8 cellular contexts compared by ENCODE assay signal in genomic region chr7:36291387-36292316, GRCh38.
A peak's percentile ranks its signal among the peaks of the same experiment; 100 is the strongest.
DNase-seq lines count a peak whose midpoint lies in the region; ATAC-seq, FAIRE-seq and TF ChIP-seq lines count a peak whose summit lies in the region.

No MANE protein-coding gene starts in this region.

- peak; percentile 88 to 96 (median 95) for TF ChIP-seq CTCF in H1 (IDR thresholded peaks at IDR 0.05; ENCODE audit: control extremely low read depth in 1 of 3, insufficient read depth in 1 of 3, low read depth in 1 of 3, low read length in 3 of 3)
- peak; percentile 97 for TF ChIP-seq CTCF in mesothelial cell of epicardium (IDR thresholded peaks at IDR 0.05; ENCODE audit: unreplicated experiment)

- H4K8ac ChIP-seq in H1 (ENCODE audit: extremely low read depth, insufficient read depth, low read length): no peak overlapping the region

- peak overlapping the region; percentile 78 for H4K91ac ChIP-seq in H1 (replicated peaks; ENCODE audit: insufficient read length, low read length)

- peak; percentile 47 for ATAC-seq in HG03571 (IDR thresholded peaks at IDR 0.05; ENCODE audit: unreplicated experiment)
- no peak for ATAC-seq in HG03520 (IDR thresholded peaks at IDR 0.05; ENCODE audit: unreplicated experiment)

- no peak overlapping the region for H3K56ac ChIP-seq in H1 (replicated peaks; ENCODE audit: insufficient read length, low read depth, low read length)

- H3K23ac ChIP-seq in H1 (ENCODE audit: insufficient read length): no peak overlapping the region

- peak overlapping the region; percentile 93 for H3K27ac Mint-ChIP-seq in mesothelial cell of epicardium

- H2AFZ ChIP-seq in H1 (ENCODE audit: low read length): no peak overlapping the region

- H3K4me1 Mint-ChIP-seq in mesothelial cell of epicardium: peaks cover 17% of the 10 kb centered on the region

- no peaks in the 10 kb centered on the region for H4K20me1 ChIP-seq in H1 (replicated peaks in 1 of 2; ENCODE audit: control insufficient read depth in 1 of 2, insufficient read depth in 2 of 2, low read length in 2 of 2)

- no peak overlapping the region for H3K9ac ChIP-seq in H1 (replicated peaks in 1 of 4; ENCODE audit: extremely low read depth in 1 of 4, low read depth in 3 of 4, low read length in 3 of 4)

- 55% methylated on average over 18 of the region's 18 CpGs; no CpG with 5 or more reads in 1 of the 2 experiments for WGBS in H1 (ENCODE audit: extremely low coverage in 1 of 2, insufficient coverage in 1 of 2, insufficient read length in 1 of 2, insufficient replicate concordance in 2 of 2, low coverage in 1 of 2, low lambda C conversion rate in 2 of 2, missing lambda C conversion rate in 1 of 2), 2 experiments

- no peak overlapping the region for H4K5ac ChIP-seq in H1 (ENCODE audit: insufficient read length, low read depth, low read length)

- H3K4ac ChIP-seq in H1 (replicated peaks; ENCODE audit: insufficient read length, low read depth, low read length): no peak overlapping the region

- no peaks in the 10 kb centered on the region for H3K27me3 Mint-ChIP-seq in mesothelial cell of epicardium (ENCODE audit: low read depth)

- peak; percentile 98 to 100 for TF ChIP-seq RAD21 in H1 (IDR thresholded peaks at IDR 0.05 in 1 of 2, conservative IDR thresholded peaks at IDR 0.05 in 1 of 2; ENCODE audit: low read depth in 2 of 2, low read length in 2 of 2)

- H3K79me2 ChIP-seq in H1 (ENCODE audit: control insufficient read depth in 1 of 2, insufficient read depth in 2 of 2, low read length in 2 of 2): no peaks in the 10 kb centered on the region

- H3K4me3 ChIP-seq in H1 (ENCODE audit: extremely low read depth in 1 of 4, insufficient read depth in 2 of 4, low read depth in 3 of 4, low read length in 4 of 4): no peak overlapping the region

- TF ChIP-seq POLR2A in H1 (IDR thresholded peaks at IDR 0.05; ENCODE audit: control extremely low read depth in 1 of 2, low read depth in 2 of 2, low read length in 2 of 2): no peak

- POLR2A ChIA-PET in H1 (lab: Charles Lee; ENCODE audit: partially characterized antibody): no interaction called here

- peak overlapping the region; percentile 59 for H3K4me3 Mint-ChIP-seq in mesothelial cell of epicardium

- 0 out of 4 replicates have a peak overlapping the region, but pooled peaks of 1 of the 2 experiments have one; percentile 4 for H3K4me2 ChIP-seq in H1 (ENCODE audit: insufficient read depth in 1 of 2, low read depth in 2 of 2, low read length in 2 of 2)

- peak overlapping the region; percentile 99 for H2BK15ac ChIP-seq in H1 (ENCODE audit: low read length)

- no peak overlapping the region for H2AK5ac ChIP-seq in H1 (ENCODE audit: low read depth, low read length)

- no peaks in the 10 kb centered on the region for H3K9me3 ChIP-seq in H1 (ENCODE audit: insufficient read depth in 2 of 2, low read depth in 1 of 2, low read length in 1 of 2)

- peaks cover 21% of the 10 kb centered on the region for H3K36me3 Mint-ChIP-seq in mesothelial cell of epicardium

- peak overlapping the region; percentile 85 for H3K18ac ChIP-seq in H1 (ENCODE audit: extremely low read depth, low read length)

- no peak overlapping the region for H3K27ac ChIP-seq in H1 (ENCODE audit: low read depth, low read length)

- no peak for TF ChIP-seq EP300 in H1 (IDR thresholded peaks at IDR 0.05; ENCODE audit: borderline replicate concordance in 1 of 2, low read depth in 2 of 2, low read length in 2 of 2)

- no peaks in the 10 kb centered on the region for H3K27me3 ChIP-seq in H1 (replicated peaks in 1 of 4; ENCODE audit: control insufficient read depth in 3 of 4, extremely low read depth in 1 of 4, insufficient read depth in 3 of 4, low read length in 3 of 4)

- peak overlapping the region; percentile 98; the same call in 1 of the 2 replicates for H2BK12ac ChIP-seq in H1 (ENCODE audit: low read depth, low read length)

- H3K36me3 ChIP-seq in H1 (ENCODE audit: control insufficient read depth in 2 of 4, insufficient read depth in 4 of 4, low read length in 3 of 4): no peaks in the 10 kb centered on the region; a peak in 1 of 8 replicates

- FAIRE-seq in H1 (lab: Jason Lieb, UNC): peak; percentile 80

- no peak overlapping the region for H3K14ac ChIP-seq in H1 (ENCODE audit: insufficient read length)

- DNase-seq in GM03348 (ENCODE audit: low spot score) (peak; percentile 92), NCI-H82 treated with DMSO at 0.1 percent for 48 hours (lab: John Stamatoyannopoulos, UW; ENCODE audit: unreplicated experiment) (peak; percentile 33), H1 (ENCODE audit: low read depth in 1 of 2, low spot score in 2 of 2) (peak in 1 of 2 experiments; percentile 89), mesothelial cell of epicardium (ENCODE audit: low spot score in 2 of 2, unreplicated experiment in 2 of 2) (peak; percentile 78 to 91)
- peak; percentile 90 for DNase-seq in activated CD8-positive, alpha-beta memory T cell treated with anti-CD3 and anti-CD28 coated beads for 24 hours
- DNase-seq in stimulated activated CD8-positive, alpha-beta memory T cell treated with anti-CD3 and anti-CD28 coated beads, Interleukin-15, amount 100 ng/mL, for 24 hours (ENCODE audit: low read depth): peak; percentile 63

- H2BK120ac ChIP-seq in H1 (replicated peaks; ENCODE audit: low read depth, low read length): no peak overlapping the region

- H3K79me1 ChIP-seq in H1 (ENCODE audit: low read depth, low read length): no peaks in the 10 kb centered on the region

- no peaks in the 10 kb centered on the region for H3K23me2 ChIP-seq in H1 (ENCODE audit: low read depth, low read length)

- no peaks in the 10 kb centered on the region for H3K9me3 Mint-ChIP-seq in mesothelial cell of epicardium

- H2BK5ac ChIP-seq in H1 (ENCODE audit: low read depth, low read length): 0 out of 2 replicates have a peak overlapping the region, but pooled peaks have one; percentile 69

- H3K4me1 ChIP-seq in H1 (replicated peaks in 1 of 4; ENCODE audit: control insufficient read depth in 3 of 4, insufficient read depth in 4 of 4, low read length in 3 of 4): peaks cover 4 to 10% (median 6%) of the 10 kb centered on the region in 4 experiments; a peak in 5 of 7 replicates

- CTCF ChIA-PET in H1 (lab: Charles Lee; ENCODE audit: partially characterized antibody): interaction anchor here (0.5 to 5.1 kb wide), 47 partner anchors 8 to 921 kb away, joined by 3 to 59 read pairs (median 4); no protein-coding TSS in a partner anchor

- H2BK20ac ChIP-seq in H1 (ENCODE audit: low read length): peak overlapping the region; percentile 98; the same call in 1 of the 2 replicates

TF ChIP-seq in H1, 55 proteins besides CTCF, POLR2A, EP300 and RAD21:
- no peak; the same call in 1 of the 2 replicates for TF ChIP-seq MAX (IDR thresholded peaks at IDR 0.05)
- no peak for TF ChIP-seq NRF1 (IDR thresholded peaks at IDR 0.05; ENCODE audit: low read depth, low read length)
- no peak for TF ChIP-seq ATF2 (IDR thresholded peaks at IDR 0.05; ENCODE audit: low read length)
- TF ChIP-seq YY1 (IDR thresholded peaks at IDR 0.05; ENCODE audit: low read depth, low read length): peak; percentile 81; the same call in 1 of the 2 replicates
- no peak for TF ChIP-seq SAP30 (IDR thresholded peaks at IDR 0.05; ENCODE audit: insufficient read depth, insufficient replicate concordance, low read length)
- TF ChIP-seq TEAD4 (IDR thresholded peaks at IDR 0.05; ENCODE audit: low read depth, low read length): peak; percentile 27; the same call in 1 of the 2 replicates
- no peak for TF ChIP-seq CHD1 (IDR thresholded peaks at IDR 0.05; ENCODE audit: low read depth, low read length)
- no peak for TF ChIP-seq GABPA (IDR thresholded peaks at IDR 0.05; ENCODE audit: borderline replicate concordance, insufficient read depth, low read length)
- 0 out of 2 replicates have a peak, but pooled peaks have one; percentile 54 for TF ChIP-seq TCF12 (IDR thresholded peaks at IDR 0.05; ENCODE audit: low read depth, low read length)
- no peak for TF ChIP-seq SP1 (IDR thresholded peaks at IDR 0.05; ENCODE audit: low read depth, low read length)
- no peak for TF ChIP-seq CREB1 (IDR thresholded peaks at IDR 0.05)
- no peak for TF ChIP-seq RFX5 (IDR thresholded peaks at IDR 0.05; ENCODE audit: borderline replicate concordance, low read depth, low read length)
TF ChIP-seq in H1: peak in this region for 3.
